8 cellular contexts compared by ENCODE assay signal in genomic region chr3:66220066-66220465, GRCh38. TPM values are rescaled to one million over a fixed set of nuclear protein-coding genes. Genes with fewer than 3 reads are reported as not detected.
DNase-seq lines count a peak whose midpoint lies in the region; ATAC-seq and TF ChIP-seq lines count a peak whose summit lies in the region.

No MANE protein-coding gene starts in this region.

- H4K20me1 ChIP-seq in Loucy (ENCODE audit: insufficient read depth, low read length, poor library complexity, severe bottlenecking): no peaks in the 10 kb centered on the region

- peaks cover 15% of the 10 kb centered on the region for H3K79me2 ChIP-seq in Loucy (ENCODE audit: insufficient read depth, low read length)

- no peaks in the 10 kb centered on the region for H3K9me3 ChIP-seq in CD4-positive, CD25-positive, alpha-beta regulatory T cell (ENCODE audit: control insufficient read depth in 2 of 2, low read length in 2 of 2)
- no peaks in the 10 kb centered on the region for H3K9me3 ChIP-seq in Loucy (ENCODE audit: insufficient read depth, low read depth, low read length)

- no peak for DNase-seq in CD4-positive, CD25-positive, alpha-beta regulatory T cell
- DNase-seq in dorsolateral prefrontal cortex (no peak), neural crest cell (ENCODE audit: low read depth, low spot score) (no peak), NCI-H187 treated with DMSO at 0.1 percent for 48 hours (lab: John Stamatoyannopoulos, UW) (no peak)
- no peak for DNase-seq in effector CD4-positive, alpha-beta T cell

- intact Hi-C loops in dorsolateral prefrontal cortex (cut with DNase I): no loop called here

- H3K4me3 ChIP-seq in CD4-positive, CD25-positive, alpha-beta regulatory T cell (ENCODE audit: low read depth, low read length): peak overlapping the region; percentile 89
- H3K4me3 ChIP-seq in Loucy (ENCODE audit: low read length, poor library complexity, severe bottlenecking) (peak overlapping the region; percentile 86), dorsolateral prefrontal cortex (peak overlapping the region; percentile 58 to 93 (median 81))

- H3K4me3 Mint-ChIP-seq in CD4-positive, CD25-positive, alpha-beta regulatory T cell: peak overlapping the region in 3 of 4 donors; percentile 76 to 87 (median 87)
- peak overlapping the region; percentile 72 for H3K4me3 Mint-ChIP-seq in neural crest cell

- peak overlapping the region; percentile 87 for H3K4me2 ChIP-seq in Loucy (ENCODE audit: low read depth, low read length, poor library complexity, severe bottlenecking)

- H3K27ac ChIP-seq in CD4-positive, CD25-positive, alpha-beta regulatory T cell (ENCODE audit: insufficient read depth, low read length, poor library complexity, severe bottlenecking): peak overlapping the region; percentile 84
- peak overlapping the region in 32 of 59 donors; percentile 54 to 88 (median 81) for H3K27ac ChIP-seq in dorsolateral prefrontal cortex

- peaks cover 15% of the 10 kb centered on the region for H3K36me3 Mint-ChIP-seq in CD4-positive, CD25-positive, alpha-beta regulatory T cell
- no peaks in the 10 kb centered on the region for H3K36me3 Mint-ChIP-seq in neural crest cell (ENCODE audit: low read depth)

- H3K4me1 Mint-ChIP-seq in CD4-positive, CD25-positive, alpha-beta regulatory T cell: peaks cover 0 to 44% (median 29%) of the 10 kb centered on the region in 4 donors
- peaks cover 14% of the 10 kb centered on the region for H3K4me1 Mint-ChIP-seq in neural crest cell

- no peaks in the 10 kb centered on the region for H3K9me2 ChIP-seq in Loucy (replicated peaks; ENCODE audit: low read depth, low read length)

- peaks cover 6% of the 10 kb centered on the region for H3K27me3 Mint-ChIP-seq in CD4-positive, CD25-positive, alpha-beta regulatory T cell
- H3K27me3 Mint-ChIP-seq in neural crest cell (ENCODE audit: low read depth): peaks cover 35% of the 10 kb centered on the region

- ATAC-seq in CD4-positive, CD25-positive, alpha-beta regulatory T cell (ENCODE audit: low read depth in 2 of 2): no peak
- ATAC-seq in GM21737 (IDR thresholded peaks at IDR 0.05; ENCODE audit: unreplicated experiment) (no peak), HG03521 (IDR thresholded peaks at IDR 0.05; ENCODE audit: unreplicated experiment) (no peak)

- peak overlapping the region in 1 of 3 donors; percentile 85 for H3K27ac Mint-ChIP-seq in CD4-positive, CD25-positive, alpha-beta regulatory T cell
- H3K27ac Mint-ChIP-seq in neural crest cell (ENCODE audit: unreplicated experiment): no peak overlapping the region

- no peaks in the 10 kb centered on the region for H3K4me1 ChIP-seq in CD4-positive, CD25-positive, alpha-beta regulatory T cell (ENCODE audit: control insufficient read depth, insufficient read depth, low read length, poor library complexity, severe bottlenecking)
- H3K4me1 ChIP-seq in Loucy (ENCODE audit: insufficient read depth, low read length, poor library complexity, severe bottlenecking): peaks cover 18% of the 10 kb centered on the region

- H2AFZ ChIP-seq in Loucy (ENCODE audit: low read length): peak overlapping the region; percentile 93

- peak overlapping the region; percentile 72 for H3K9ac ChIP-seq in Loucy (ENCODE audit: low read depth, low read length, poor library complexity, severe bottlenecking)

- TF ChIP-seq CTCF in Loucy (conservative IDR thresholded peaks at IDR 0.05; ENCODE audit: low read length) (no peak), dorsolateral prefrontal cortex (IDR thresholded peaks at IDR 0.05 in 54 of 56, conservative IDR thresholded peaks at IDR 0.05 in 2 of 56; ENCODE audit: low read depth in 1 of 56, partially characterized antibody in 56 of 56) (no peak), neural crest cell (conservative IDR thresholded peaks at IDR 0.05) (no peak)

- H3K36me3 ChIP-seq in CD4-positive, CD25-positive, alpha-beta regulatory T cell (ENCODE audit: control insufficient read depth, insufficient read depth, low read length): peaks cover 10% of the 10 kb centered on the region
- no peaks in the 10 kb centered on the region for H3K36me3 ChIP-seq in Loucy (ENCODE audit: insufficient read depth, low read length)

- H3K27me3 ChIP-seq in CD4-positive, CD25-positive, alpha-beta regulatory T cell (ENCODE audit: control insufficient read depth, insufficient read depth, low read length): no peaks in the 10 kb centered on the region
- no peaks in the 10 kb centered on the region for H3K27me3 ChIP-seq in Loucy (ENCODE audit: insufficient read depth, low read length, poor library complexity, severe bottlenecking)
- no peaks in the 10 kb centered on the region for H3K27me3 ChIP-seq in dorsolateral prefrontal cortex

- no peaks in the 10 kb centered on the region for H3F3A ChIP-seq in Loucy (ENCODE audit: low read depth)

- H3K9me3 Mint-ChIP-seq in CD4-positive, CD25-positive, alpha-beta regulatory T cell: peaks cover 0 to 1% (median 0%) of the 10 kb centered on the region in 7 donors
- no peaks in the 10 kb centered on the region for H3K9me3 Mint-ChIP-seq in neural crest cell

RNA-seq across cellular contexts. Expression of gene SLC25A26, which starts 0.7 kb away (rescaled TPM):
- total RNA-seq in CD4-positive, CD25-positive, alpha-beta regulatory T cell: 23.4 TPM
- 10 to 100 TPM; 30.0 to 47.7 (median 35.9) TPM for polyA plus RNA-seq in CD4-positive, CD25-positive, alpha-beta regulatory T cell
- total RNA-seq in dorsolateral prefrontal cortex (10 to 100 TPM; 17.0 to 63.2 (median 35.8) TPM), neural crest cell (10.1 and 13.4 TPM in 2 replicates)
